12 cellular contexts compared by ENCODE assay signal in the genomic region with DNA sequence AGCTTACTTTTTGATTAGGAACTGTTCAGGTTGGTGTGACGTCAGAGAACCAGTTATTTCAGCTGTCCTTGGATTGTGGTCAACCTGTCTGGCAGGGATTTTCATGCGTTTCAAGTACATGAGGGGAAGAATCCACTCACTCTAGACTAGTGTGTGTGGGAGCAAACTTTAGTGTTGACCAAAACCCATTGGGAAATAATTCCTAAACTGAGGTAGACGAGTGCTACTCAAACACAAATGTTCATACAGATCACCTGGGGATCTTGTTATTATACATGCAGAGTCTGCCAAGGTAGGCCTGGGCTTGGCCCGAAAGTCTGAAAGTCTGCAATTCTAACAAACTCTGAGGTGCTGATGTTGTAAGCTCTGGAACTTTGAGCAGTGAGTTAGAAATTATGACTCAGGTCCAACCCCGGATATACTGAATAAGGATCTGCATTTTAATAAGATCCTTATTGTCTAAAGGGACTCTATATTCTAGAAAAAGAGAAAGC.
DNase-seq lines count a peak whose midpoint lies in the region; ATAC-seq and TF ChIP-seq lines count a peak whose summit lies in the region.
"Had no signal": no experiment of that assay in that cellular context is flagged by ENCODE, and none has a peak within 500 bp of the region (broad histone marks: within the 10 kb centered on the region; RNA-seq: fewer than 3 reads in every experiment).

No MANE protein-coding gene starts in this region.

- H3K4me1 Mint-ChIP-seq in activated CD8-positive, alpha-beta T cell treated with anti-CD3 and anti-CD28 coated beads, Interleukin-2, amount 10 ng/mL, durations not matched to agents 7 days and 5 days (ENCODE audit: low read depth) = no peaks in the 10 kb centered on the region

- H3K36me3 Mint-ChIP-seq in activated CD8-positive, alpha-beta T cell treated with anti-CD3 and anti-CD28 coated beads, Interleukin-2, amount 10 ng/mL, durations not matched to agents 7 days and 5 days (ENCODE audit: low read depth) = no peaks in the 10 kb centered on the region

- no peaks in the 10 kb centered on the region for H3K36me3 ChIP-seq in gastrocnemius medialis

- H3K4me3 Mint-ChIP-seq in activated CD8-positive, alpha-beta T cell treated with anti-CD3 and anti-CD28 coated beads, Interleukin-2, amount 10 ng/mL, durations not matched to agents 7 days and 5 days = no peak overlapping the region

- intact Hi-C loops in gastrocnemius medialis (cut with DNase I; ENCODE audit: low total_unique reads) = no loop called here

- peak; percentile 42 for DNase-seq in HCEC 1CT
- DNase-seq in astrocyte of the cerebellum (ENCODE audit: low read depth) = peak; percentile 24
- peak; percentile 40 to 71 for DNase-seq in foreskin keratinocyte
- peak in 1 of 2 donors; percentile 44 for DNase-seq in gastrocnemius medialis
- DNase-seq in LoVo (ENCODE audit: low spot score) = no peak
- DNase-seq in NCI-H2029 (lab: John Stamatoyannopoulos, UW) = no peak
- DNase-seq in activated CD8-positive, alpha-beta T cell treated with anti-CD3 and anti-CD28 coated beads, Interleukin-2, amount 10 ng/mL, durations not matched to agents 7 days and 5 days = no peak
- DNase-seq: activated naive CD4-positive, alpha-beta T cell; NCI-H1930; stimulated activated naive CD4-positive, alpha-beta T cell treated with Interleukin-2 at 50 U/mL for 16 hours had no signal

- H3K27me3 ChIP-seq in foreskin keratinocyte (peaks cover 3% of the 10 kb centered on the region), gastrocnemius medialis (no peaks in the 10 kb centered on the region)

- no peak overlapping the region for H3K27ac ChIP-seq in foreskin keratinocyte
- no peak overlapping the region for H3K27ac ChIP-seq in gastrocnemius medialis
- H3K27ac ChIP-seq: C4-2B had no signal

- H3K9me3 Mint-ChIP-seq in activated CD8-positive, alpha-beta T cell treated with anti-CD3 and anti-CD28 coated beads, Interleukin-2, amount 10 ng/mL, durations not matched to agents 7 days and 5 days (ENCODE audit: insufficient read depth) = no peaks in the 10 kb centered on the region

- TF ChIP-seq CTCF in astrocyte of the cerebellum (IDR thresholded peaks at IDR 0.05; ENCODE audit: low read depth, low read length, missing control alignments) = no peak
- TF ChIP-seq CTCF in foreskin keratinocyte (conservative IDR thresholded peaks at IDR 0.05) = no peak
- TF ChIP-seq CTCF in gastrocnemius medialis (IDR thresholded peaks at IDR 0.05 in 4 of 5, conservative IDR thresholded peaks at IDR 0.05 in 1 of 5) = no peak

- in situ Hi-C loops in astrocyte of the cerebellum (cut with HindIII; ENCODE audit: low sequenced_read_pairs) = no loop called here
- in situ Hi-C loops in gastrocnemius medialis (cut with MboI; ENCODE audit: low sequenced_read_pairs in 4 of 4) = no loop called here

- H3K4me3 ChIP-seq in astrocyte of the cerebellum (ENCODE audit: low read depth, low read length) (no peak overlapping the region), gastrocnemius medialis (no peak overlapping the region)

- no peak for TF ChIP-seq POLR2A in gastrocnemius medialis (IDR thresholded peaks at IDR 0.05)

- H3K4me1 ChIP-seq in foreskin keratinocyte = peaks cover 10% of the 10 kb centered on the region
- no peaks in the 10 kb centered on the region for H3K4me1 ChIP-seq in gastrocnemius medialis

- H3K27me3 Mint-ChIP-seq in activated CD8-positive, alpha-beta T cell treated with anti-CD3 and anti-CD28 coated beads, Interleukin-2, amount 10 ng/mL, durations not matched to agents 7 days and 5 days (ENCODE audit: low read depth) = no peaks in the 10 kb centered on the region

- ATAC-seq in foreskin keratinocyte = peak; percentile 65
- ATAC-seq in gastrocnemius medialis = peak; percentile 55 to 81
- ATAC-seq in GM21723 (IDR thresholded peaks at IDR 0.05; ENCODE audit: unreplicated experiment) = no peak
- no peak for ATAC-seq in activated CD8-positive, alpha-beta T cell treated with anti-CD3 and anti-CD28 coated beads, Interleukin-2, amount 10 ng/mL, durations not matched to agents 7 days and 5 days

- POLR2A ChIA-PET in activated CD8-positive, alpha-beta T cell treated with anti-CD3 and anti-CD28 coated beads, Interleukin-2, amount 10 ng/mL, durations not matched to agents 7 days and 5 days (lab: Charles Lee) = no interaction called here

- H3K27ac Mint-ChIP-seq in activated CD8-positive, alpha-beta T cell treated with anti-CD3 and anti-CD28 coated beads, Interleukin-2, amount 10 ng/mL, durations not matched to agents 7 days and 5 days = no peak overlapping the region

- CTCF ChIA-PET in activated CD8-positive, alpha-beta T cell treated with anti-CD3 and anti-CD28 coated beads, Interleukin-2, amount 10 ng/mL, durations not matched to agents 7 days and 5 days (lab: Charles Lee) = no interaction called here

- no peaks in the 10 kb centered on the region for H3K9me3 ChIP-seq in gastrocnemius medialis

Comparison
In these comparisons a context has a peak if more than half of its experiments do, and no peak if none do; other contexts are left out.
1. DNase-seq: peak in HCEC 1CT (single experiment), astrocyte of the cerebellum (single experiment) and foreskin keratinocyte (2 of 2); none in LoVo (single experiment), NCI-H2029 (single experiment) and activated CD8-positive, alpha-beta T cell treated with anti-CD3 and anti-CD28 coated beads, Interleukin-2, amount 10 ng/mL, durations not matched to agents 7 days and 5 days (single experiment).
2. ATAC-seq: peak in foreskin keratinocyte (single experiment) and gastrocnemius medialis (2 of 2); none in GM21723 (single experiment) and activated CD8-positive, alpha-beta T cell treated with anti-CD3 and anti-CD28 coated beads, Interleukin-2, amount 10 ng/mL, durations not matched to agents 7 days and 5 days (single experiment).